ENCODE assay signal across 9 cellular contexts in genomic region chr2:19357383-19358241, GRCh38. TPM values are rescaled to one million over a fixed set of nuclear protein-coding genes. Genes with fewer than 3 reads are reported as not detected.
DNase-seq lines count a peak whose midpoint lies in the region; ATAC-seq, FAIRE-seq and TF ChIP-seq lines count a peak whose summit lies in the region.
"Had no signal": no experiment of that assay in that cellular context is flagged by ENCODE, and none has a peak within 500 bp of the region (broad histone marks: within the 10 kb centered on the region; RNA-seq: fewer than 3 reads in every experiment).

No MANE protein-coding gene starts in this region.

- no peak for FAIRE-seq in D721Med (lab: Jason Lieb, UNC)

- H3K27me3 Mint-ChIP-seq in activated naive CD8-positive, alpha-beta T cell treated with anti-CD3 and anti-CD28 coated beads for 36 hours = peaks cover 99% of the 10 kb centered on the region
- H3K27me3 Mint-ChIP-seq in stimulated activated memory B cell treated with anti-CD40 and anti-IgM and Interleukin-4, amounts not matched to agents 10 μg/mL and 1 μg/mL and 100 μg/mL, for 72 hours = peaks cover 100% of the 10 kb centered on the region

- peaks cover 34% of the 10 kb centered on the region for H3K4me1 Mint-ChIP-seq in activated naive CD8-positive, alpha-beta T cell treated with anti-CD3 and anti-CD28 coated beads for 36 hours
- peaks cover 42% of the 10 kb centered on the region for H3K4me1 Mint-ChIP-seq in stimulated activated memory B cell treated with anti-CD40 and anti-IgM and Interleukin-4, amounts not matched to agents 10 μg/mL and 1 μg/mL and 100 μg/mL, for 72 hours

- no peak for TF ChIP-seq CTCF in D721Med (IDR thresholded peaks at IDR 0.05; ENCODE audit: insufficient read depth, missing control alignments)

- no peak overlapping the region for H3K27ac Mint-ChIP-seq in activated naive CD8-positive, alpha-beta T cell treated with anti-CD3 and anti-CD28 coated beads for 36 hours
- H3K27ac Mint-ChIP-seq in stimulated activated memory B cell treated with anti-CD40 and anti-IgM and Interleukin-4, amounts not matched to agents 10 μg/mL and 1 μg/mL and 100 μg/mL, for 72 hours = no peak overlapping the region

- H3K9me3 ChIP-seq in iPS-18c (ENCODE audit: control insufficient read depth, insufficient read depth, low read length) = peaks cover 3% of the 10 kb centered on the region

- no peaks in the 10 kb centered on the region for H3K36me3 Mint-ChIP-seq in activated naive CD8-positive, alpha-beta T cell treated with anti-CD3 and anti-CD28 coated beads for 36 hours
- no peaks in the 10 kb centered on the region for H3K36me3 Mint-ChIP-seq in stimulated activated memory B cell treated with anti-CD40 and anti-IgM and Interleukin-4, amounts not matched to agents 10 μg/mL and 1 μg/mL and 100 μg/mL, for 72 hours

- ATAC-seq in stimulated activated memory B cell treated with anti-CD40 and anti-IgM and Interleukin-4, amounts not matched to agents 10 μg/mL and 1 μg/mL and 100 μg/mL, for 72 hours = no peak
- ATAC-seq in HG03025 (IDR thresholded peaks at IDR 0.05; ENCODE audit: low FRiP score, unreplicated experiment) = no peak
- ATAC-seq in GM18867 (IDR thresholded peaks at IDR 0.05; ENCODE audit: unreplicated experiment) = no peak

- no peaks in the 10 kb centered on the region for H3K9me3 Mint-ChIP-seq in activated naive CD8-positive, alpha-beta T cell treated with anti-CD3 and anti-CD28 coated beads for 36 hours
- H3K9me3 Mint-ChIP-seq in stimulated activated memory B cell treated with anti-CD40 and anti-IgM and Interleukin-4, amounts not matched to agents 10 μg/mL and 1 μg/mL and 100 μg/mL, for 72 hours = peaks cover 4% of the 10 kb centered on the region

- H3K4me3 ChIP-seq in iPS-18c (ENCODE audit: insufficient read depth, low read depth, low read length) = peak overlapping the region; percentile 58

- H3K4me3 Mint-ChIP-seq in activated naive CD8-positive, alpha-beta T cell treated with anti-CD3 and anti-CD28 coated beads for 36 hours = peak overlapping the region; percentile 45
- peak overlapping the region; percentile 53 for H3K4me3 Mint-ChIP-seq in stimulated activated memory B cell treated with anti-CD40 and anti-IgM and Interleukin-4, amounts not matched to agents 10 μg/mL and 1 μg/mL and 100 μg/mL, for 72 hours

- DNase-seq in NCI-H1105 (lab: John Stamatoyannopoulos, UW) = peak; percentile 23
- no peak for DNase-seq in NCI-H1105 treated with DMSO at 0.1 percent for 48 hours (lab: John Stamatoyannopoulos, UW)
- no peak for DNase-seq in activated naive CD8-positive, alpha-beta T cell treated with anti-CD3 and anti-CD28 coated beads for 36 hours
- DNase-seq in D721Med (ENCODE audit: insufficient read length, low spot score) = no peak

RNA-seq across cellular contexts. Expression of gene OSR1, which starts 0.8 kb away (rescaled TPM):
- not detected for total RNA-seq in activated naive CD8-positive, alpha-beta T cell treated with anti-CD3 and anti-CD28 coated beads for 36 hours
- total RNA-seq: T-helper 2 cell treated with Interferon-gamma antibody and Interleukin-4, amounts not matched to agents 100 ng/mL and 5 ng/mL, for 36 hours had no signal
